Comparison of ENCODE assay signal across 9 cellular contexts in genomic region chr1:46131093-46131492, GRCh38. TPM values are rescaled to one million over a fixed set of nuclear protein-coding genes. Genes with fewer than 3 reads are reported as not detected.
A peak's percentile ranks its signal among the peaks of the same experiment; 100 is the strongest.
DNase-seq lines count a peak whose midpoint lies in the region; ATAC-seq and TF ChIP-seq lines count a peak whose summit lies in the region.
"Had no signal": no experiment of that assay in that cellular context is flagged by ENCODE, and none has a peak within 500 bp of the region (broad histone marks: within the 10 kb centered on the region; RNA-seq: fewer than 3 reads in every experiment).

No MANE protein-coding gene starts in this region.

- peaks cover 54% of the 10 kb centered on the region for H3K27me3 Mint-ChIP-seq in activated CD4-positive, alpha-beta memory T cell treated with anti-CD3 and anti-CD28 coated beads, Interleukin-2, amount 10 ng/mL, durations not matched to agents 7 days and 5 days
- H3K27me3 Mint-ChIP-seq in type B pancreatic cell: peaks cover 5% of the 10 kb centered on the region

- H3K4me1 Mint-ChIP-seq in activated CD4-positive, alpha-beta memory T cell treated with anti-CD3 and anti-CD28 coated beads, Interleukin-2, amount 10 ng/mL, durations not matched to agents 7 days and 5 days: peaks cover 34% of the 10 kb centered on the region
- peaks cover 26% of the 10 kb centered on the region for H3K4me1 Mint-ChIP-seq in type B pancreatic cell (ENCODE audit: unreplicated experiment)

- peak overlapping the region; percentile 88 to 98 (median 96) for H3K27ac ChIP-seq in heart right ventricle

- DNase-seq in heart right ventricle: no peak
- no peak for DNase-seq in Right ventricle myocardium superior
- DNase-seq in activated CD4-positive, alpha-beta memory T cell treated with anti-CD3 and anti-CD28 coated beads, Interleukin-2, amount 10 ng/mL, durations not matched to agents 7 days and 5 days: no peak
- DNase-seq in iris pigment epithelial cell (ENCODE audit: low read depth): peak; percentile 22
- no peak for DNase-seq in type B pancreatic cell (ENCODE audit: extremely low spot score, unreplicated experiment)
- no peak for DNase-seq in NCI-H1048 (lab: John Stamatoyannopoulos, UW)
- no peak for DNase-seq in SKM-1 treated with dmso at 0.1 percent for 144 hours (lab: John Stamatoyannopoulos, UW; ENCODE audit: unreplicated experiment)

- TF ChIP-seq CTCF in heart right ventricle (IDR thresholded peaks at IDR 0.05) (no peak), type B pancreatic cell (conservative IDR thresholded peaks at IDR 0.05) (no peak)

- H3K36me3 ChIP-seq in heart right ventricle: no peaks in the 10 kb centered on the region

- intact Hi-C loops in heart right ventricle (cut with DNase I) (loop anchor here in 6 of 10 donors (5.0 kb wide), 3 partner anchors 36 to 94 kb away; no protein-coding TSS in a partner anchor), Right ventricle myocardium superior (cut with DNase I) (loop anchor here (5.0 kb wide), 1 partner anchor 41 kb away; no protein-coding TSS in a partner anchor)

- no peaks in the 10 kb centered on the region for H3K9me3 Mint-ChIP-seq in activated CD4-positive, alpha-beta memory T cell treated with anti-CD3 and anti-CD28 coated beads, Interleukin-2, amount 10 ng/mL, durations not matched to agents 7 days and 5 days
- H3K9me3 Mint-ChIP-seq in type B pancreatic cell: no peaks in the 10 kb centered on the region

- H3K27me3 ChIP-seq in heart right ventricle: peaks cover 0 to 39% (median 0%) of the 10 kb centered on the region in 7 donors

- H3K36me3 Mint-ChIP-seq in activated CD4-positive, alpha-beta memory T cell treated with anti-CD3 and anti-CD28 coated beads, Interleukin-2, amount 10 ng/mL, durations not matched to agents 7 days and 5 days (ENCODE audit: low read depth): peaks cover 3% of the 10 kb centered on the region
- peaks cover 6% of the 10 kb centered on the region for H3K36me3 Mint-ChIP-seq in type B pancreatic cell

- H3K4me1 ChIP-seq in heart right ventricle: peaks cover 3 to 62% (median 34%) of the 10 kb centered on the region in 9 donors

- peak overlapping the region; percentile 100 for H3K4me3 Mint-ChIP-seq in activated CD4-positive, alpha-beta memory T cell treated with anti-CD3 and anti-CD28 coated beads, Interleukin-2, amount 10 ng/mL, durations not matched to agents 7 days and 5 days
- peak overlapping the region; percentile 99 for H3K4me3 Mint-ChIP-seq in type B pancreatic cell

- CTCF ChIA-PET in activated CD4-positive, alpha-beta memory T cell treated with anti-CD3 and anti-CD28 coated beads, Interleukin-2, amount 10 ng/mL, durations not matched to agents 7 days and 5 days (lab: Charles Lee): interaction anchor here (1.6 kb wide), 1 partner anchor 93 kb away, joined by 4 read pairs; no protein-coding TSS in a partner anchor

- ATAC-seq in heart right ventricle (no peak), Right ventricle myocardium superior (ENCODE audit: poor library complexity) (no peak), HG03469 (IDR thresholded peaks at IDR 0.05; ENCODE audit: unreplicated experiment) (no peak)
- ATAC-seq: HCT116 had no signal

- WGBS in heart right ventricle, 2 donors: 2 to 3% methylated on average over 10 of the region's 10 CpGs

- H3K27ac Mint-ChIP-seq in activated CD4-positive, alpha-beta memory T cell treated with anti-CD3 and anti-CD28 coated beads, Interleukin-2, amount 10 ng/mL, durations not matched to agents 7 days and 5 days: no peak overlapping the region
- H3K27ac Mint-ChIP-seq in type B pancreatic cell: peak overlapping the region; percentile 100

- H3K9me3 ChIP-seq in heart right ventricle: no peaks in the 10 kb centered on the region

- H3K4me3 ChIP-seq in heart right ventricle: peak overlapping the region; percentile 51 to 89 (median 76)

- POLR2A ChIA-PET in activated CD4-positive, alpha-beta memory T cell treated with anti-CD3 and anti-CD28 coated beads, Interleukin-2, amount 10 ng/mL, durations not matched to agents 7 days and 5 days (lab: Charles Lee): interaction anchor here (0.6 to 1.2 kb wide), 2 partner anchors 68 to 443 kb away, joined by 3 to 5 read pairs; partner anchors contain the start of gene TMEM69

RNA-seq across cellular contexts. Expression of gene PIK3R3, which starts 1.3 kb away (rescaled TPM):
- total RNA-seq in heart right ventricle (10 to 100 TPM; 22.9 to 54.5 (median 40.1) TPM), Right ventricle myocardium superior (26.9 TPM), type B pancreatic cell (ENCODE audit: low replicate concordance) (14.0 and 47.5 TPM in 2 replicates)
- 10 to 100 TPM; 15.4 to 31.6 TPM for polyA plus RNA-seq in heart right ventricle
- total RNA-seq in activated CD4-positive, alpha-beta memory T cell treated with anti-CD3 and anti-CD28 coated beads, Interleukin-2, amount 10 ng/mL, durations not matched to agents 7 days and 5 days: 1 to 10 TPM; 5.0 to 5.2 TPM

RNA-seq across cellular contexts. Expression of gene TSPAN1, which starts 43.8 kb away (rescaled TPM):
- total RNA-seq in heart right ventricle (1 to 10 TPM in 9 of 10 donors, under 1 TPM in 1; 0.80 to 2.3 (median 1.7) TPM), Right ventricle myocardium superior (0.75 TPM), type B pancreatic cell (ENCODE audit: low replicate concordance) (22.2 and 27.6 TPM in 2 replicates)
- polyA plus RNA-seq in heart right ventricle: 1 to 10 TPM; 1.3 to 5.3 TPM
- total RNA-seq in activated CD4-positive, alpha-beta memory T cell treated with anti-CD3 and anti-CD28 coated beads, Interleukin-2, amount 10 ng/mL, durations not matched to agents 7 days and 5 days: not detected

RNA-seq across cellular contexts. Expression of gene P3R3URF, which starts 45.2 kb away (rescaled TPM):
- total RNA-seq in heart right ventricle (not detected), Right ventricle myocardium superior (not detected), type B pancreatic cell (ENCODE audit: low replicate concordance) (not detected in 2 replicates)
- not detected for polyA plus RNA-seq in heart right ventricle
- not detected for total RNA-seq in activated CD4-positive, alpha-beta memory T cell treated with anti-CD3 and anti-CD28 coated beads, Interleukin-2, amount 10 ng/mL, durations not matched to agents 7 days and 5 days
